ENCODE assay signal across 10 cellular contexts in the genomic region with DNA sequence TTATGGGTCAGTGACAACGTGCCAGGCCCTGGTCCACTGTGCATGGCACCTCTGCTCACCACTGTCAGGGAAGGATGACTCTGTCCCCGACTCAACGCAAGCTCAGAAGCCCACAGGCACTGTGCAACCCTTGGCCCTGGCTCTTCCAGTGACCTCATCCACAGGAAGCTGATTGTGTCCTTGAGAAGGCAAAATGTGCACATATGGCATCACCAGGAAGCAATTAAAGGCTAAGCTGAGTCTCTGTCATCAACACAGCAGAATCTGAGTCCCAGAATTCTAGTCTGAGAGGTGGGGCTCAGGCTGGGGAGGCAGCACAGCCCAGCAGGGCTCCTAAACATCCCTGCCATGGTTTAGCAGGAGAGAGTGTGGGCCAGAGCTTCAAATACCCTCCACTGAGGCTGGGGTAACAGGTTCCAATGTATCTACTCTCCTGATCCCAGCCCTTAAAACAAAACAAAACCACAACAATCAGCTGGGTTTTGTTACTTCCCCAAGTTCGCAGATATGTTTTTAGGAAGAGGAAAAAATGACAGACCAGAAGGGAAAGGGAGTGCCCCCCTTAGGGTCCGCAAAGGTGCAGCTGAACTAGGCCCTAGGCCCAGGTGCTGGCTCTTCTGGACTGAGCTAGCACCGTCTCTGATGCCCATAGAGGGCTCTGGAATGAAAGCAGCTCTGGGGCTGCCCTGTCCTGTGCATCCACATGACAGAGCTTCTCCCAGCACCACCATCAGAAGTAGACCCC. TPM values are rescaled to one million over a fixed set of nuclear protein-coding genes. Genes with fewer than 3 reads are reported as not detected.
DNase-seq lines count a peak whose midpoint lies in the region; ATAC-seq and TF ChIP-seq lines count a peak whose summit lies in the region.
"Had no signal": no experiment of that assay in that cellular context is flagged by ENCODE, and none has a peak within 500 bp of the region (broad histone marks: within the 10 kb centered on the region; RNA-seq: fewer than 3 reads in every experiment).

No MANE protein-coding gene starts in this region.

- DNase-seq in AG08396 (ENCODE audit: low spot score): peak; percentile 14
- DNase-seq in ELR (ENCODE audit: low read depth): peak; percentile 78
- DNase-seq in NOMO-1 treated with dmso at 0.1 percent for 144 hours (lab: John Stamatoyannopoulos, UW; ENCODE audit: unreplicated experiment): peak; percentile 11
- peak; percentile 4 for DNase-seq in glomerular endothelial cell (ENCODE audit: extremely low read depth, low read depth, low spot score)
- DNase-seq in testis: no peak
- no peak for DNase-seq in hepatic stellate cell (ENCODE audit: low spot score)
- DNase-seq: GF-D8 had no signal

- intact Hi-C loops in testis (cut with DNase I; ENCODE audit: low total_unique reads): no loop called here

- no peaks in the 10 kb centered on the region for H3K4me1 ChIP-seq in testis

- H3K36me3 ChIP-seq in testis (ENCODE audit: low read depth, missing control alignments): no peaks in the 10 kb centered on the region

- 49 to 67% methylated on average over 6 of the region's 6 CpGs for WGBS in testis, 2 donors

- H3K27ac ChIP-seq in testis: no peak overlapping the region
- H3K27ac ChIP-seq: dorsolateral prefrontal cortex had no signal

- no peak for ATAC-seq in HG02678 (IDR thresholded peaks at IDR 0.05; ENCODE audit: unreplicated experiment)
- ATAC-seq in GM21529 (IDR thresholded peaks at IDR 0.05; ENCODE audit: unreplicated experiment): no peak

- H3K27me3 ChIP-seq in testis: no peaks in the 10 kb centered on the region

- H3K9me3 ChIP-seq in testis: no peaks in the 10 kb centered on the region

- H3K4me3 ChIP-seq in testis: no peak overlapping the region
- H3K4me3 ChIP-seq: dorsolateral prefrontal cortex had no signal

- TF ChIP-seq POLR2A in testis (IDR thresholded peaks at IDR 0.05): no peak

- TF ChIP-seq CTCF in testis (IDR thresholded peaks at IDR 0.05): no peak

RNA-seq across cellular contexts. Expression of gene GNAZ, which starts 33.5 kb away (rescaled TPM):
- 0.12 and 0.78 TPM in 2 replicates for total RNA-seq in glomerular endothelial cell
- total RNA-seq in testis: 10 to 100 TPM; 15.1 to 20.2 TPM
- polyA plus RNA-seq in testis (ENCODE audit: insufficient read depth, low read depth, low replicate concordance): 13.7 TPM

Comparison
In these comparisons a context has a peak if more than half of its experiments do, and no peak if none do; other contexts are left out.
1. DNase-seq: peak in AG08396 (single experiment), ELR (single experiment), NOMO-1 treated with dmso at 0.1 percent for 144 hours (single experiment) and glomerular endothelial cell (single experiment); none in testis (single experiment) and hepatic stellate cell (single experiment).